Comparison of ENCODE assay signal across 17 cellular contexts in genomic region chr10:120253131-120253530, GRCh38.
A peak's percentile ranks its signal among the peaks of the same experiment; 100 is the strongest.
DNase-seq lines count a peak whose midpoint lies in the region; ATAC-seq and TF ChIP-seq lines count a peak whose summit lies in the region.
"Had no signal": no experiment of that assay in that cellular context is flagged by ENCODE, and none has a peak within 500 bp of the region (broad histone marks: within the 10 kb centered on the region; RNA-seq: fewer than 3 reads in every experiment).

No MANE protein-coding gene starts in this region.

- H3K36me3 Mint-ChIP-seq in activated CD4-positive, alpha-beta T cell treated with anti-CD3 and anti-CD28 coated beads, Interleukin-2, amount 10 ng/mL, durations not matched to agents 24 days and 14 days (ENCODE audit: low read depth) = no peaks in the 10 kb centered on the region

- 13 to 20% methylated on average over 3 of the region's 3 CpGs for WGBS in body of pancreas, 2 donors

- H3K4me3 Mint-ChIP-seq in activated CD4-positive, alpha-beta T cell treated with anti-CD3 and anti-CD28 coated beads, Interleukin-2, amount 10 ng/mL, durations not matched to agents 24 days and 14 days = no peak overlapping the region
- H3K4me3 Mint-ChIP-seq: CD4-positive, alpha-beta T cell had no signal

- no peaks in the 10 kb centered on the region for H3K9me3 ChIP-seq in body of pancreas
- H3K9me3 ChIP-seq: HAP-1 had no signal

- intact Hi-C loops in body of pancreas (cut with DNase I) = no loop called here
- intact Hi-C loops in activated CD4-positive, alpha-beta T cell treated with anti-CD3 and anti-CD28 coated beads, Interleukin-2, amount 10 ng/mL, durations not matched to agents 24 days and 14 days (cut with micrococcal nuclease) = no loop called here

- no peaks in the 10 kb centered on the region for H3K36me3 ChIP-seq in body of pancreas (replicated peaks in 1 of 2; ENCODE audit: insufficient read depth in 1 of 2, low read depth in 2 of 2)
- H3K36me3 ChIP-seq: BLaER1 treated with 17β-estradiol and CSF1 and Interleukin-3, amounts not matched to agents 10 nM and 100 nM; HAP-1 had no signal

- TF ChIP-seq POLR2A in body of pancreas (IDR thresholded peaks at IDR 0.05) = no peak

- H3K4me1 ChIP-seq in body of pancreas = peaks cover 15% of the 10 kb centered on the region
- H3K4me1 ChIP-seq: BLaER1 treated with 17β-estradiol and CSF1 and Interleukin-3, amounts not matched to agents 10 nM and 100 nM; HAP-1 had no signal

- peaks cover 3% of the 10 kb centered on the region for H3K27me3 Mint-ChIP-seq in activated CD4-positive, alpha-beta T cell treated with anti-CD3 and anti-CD28 coated beads, Interleukin-2, amount 10 ng/mL, durations not matched to agents 24 days and 14 days

- H3K4me3 ChIP-seq in LNCaP clone FGC (ENCODE audit: low read depth, low read length) (no peak overlapping the region), body of pancreas (no peak overlapping the region)
- H3K4me3 ChIP-seq: BLaER1 treated with 17β-estradiol and CSF1 and Interleukin-3, amounts not matched to agents 10 nM and 100 nM; HAP-1 had no signal

- no peaks in the 10 kb centered on the region for H3K4me1 Mint-ChIP-seq in activated CD4-positive, alpha-beta T cell treated with anti-CD3 and anti-CD28 coated beads, Interleukin-2, amount 10 ng/mL, durations not matched to agents 24 days and 14 days

- ATAC-seq in body of pancreas = peak; percentile 95
- no peak for ATAC-seq in HG02763 (IDR thresholded peaks at IDR 0.05; ENCODE audit: unreplicated experiment)
- ATAC-seq in HG03045 (IDR thresholded peaks at IDR 0.05; ENCODE audit: unreplicated experiment) = no peak
- ATAC-seq: HepG2 had no signal

- no peak overlapping the region for H3K27ac Mint-ChIP-seq in activated CD4-positive, alpha-beta T cell treated with anti-CD3 and anti-CD28 coated beads, Interleukin-2, amount 10 ng/mL, durations not matched to agents 24 days and 14 days
- H3K27ac Mint-ChIP-seq: CD4-positive, alpha-beta T cell had no signal

- H3K9me3 Mint-ChIP-seq in activated CD4-positive, alpha-beta T cell treated with anti-CD3 and anti-CD28 coated beads, Interleukin-2, amount 10 ng/mL, durations not matched to agents 24 days and 14 days = no peaks in the 10 kb centered on the region
- H3K9me3 Mint-ChIP-seq: CD4-positive, alpha-beta T cell had no signal

- no peak overlapping the region for H3K27ac ChIP-seq in body of pancreas
- H3K27ac ChIP-seq: BLaER1 treated with 17β-estradiol and CSF1 and Interleukin-3, amounts not matched to agents 10 nM and 100 nM had no signal

- no peaks in the 10 kb centered on the region for H3K27me3 ChIP-seq in body of pancreas
- H3K27me3 ChIP-seq: BLaER1 treated with 17β-estradiol and CSF1 and Interleukin-3, amounts not matched to agents 10 nM and 100 nM had no signal

- no peak for TF ChIP-seq CTCF in LNCaP clone FGC (IDR thresholded peaks at IDR 0.05; ENCODE audit: control insufficient read depth, extremely low read depth, insufficient read depth)
- TF ChIP-seq CTCF in body of pancreas (IDR thresholded peaks at IDR 0.05) = no peak

- DNase-seq in DMS53 (lab: John Stamatoyannopoulos, UW) (peak; percentile 16), DMS53 treated with DMSO at 0.1 percent for 48 hours (lab: John Stamatoyannopoulos, UW; ENCODE audit: unreplicated experiment) (no peak), LNCaP clone FGC (ENCODE audit: low read depth) (peak; percentile 99), body of pancreas (peak; percentile 38 to 69 (median 52))
- DNase-seq in activated CD4-positive, alpha-beta T cell treated with anti-CD3 and anti-CD28 coated beads, Interleukin-2, amount 10 ng/mL, durations not matched to agents 24 days and 14 days = no peak
- DNase-seq: 8988T; ACHN; Calu3; CD4-positive, alpha-beta T cell; DND-41; GDM1; GOT3 had no signal

Comparison
In these comparisons a context has a peak if more than half of its experiments do, and no peak if none do; other contexts are left out.
1. DNase-seq: peak in DMS53 (single experiment), LNCaP clone FGC (single experiment) and body of pancreas (4 of 4); none in DMS53 treated with DMSO at 0.1 percent for 48 hours (single experiment) and activated CD4-positive, alpha-beta T cell treated with anti-CD3 and anti-CD28 coated beads, Interleukin-2, amount 10 ng/mL, durations not matched to agents 24 days and 14 days (single experiment).